Comparison of ENCODE assay signal across 24 cellular contexts in genomic region chr10:63770523-63770922, GRCh38.
"Had no signal": no experiment of that assay in that cellular context is flagged by ENCODE, and none has a peak within 500 bp of the region (broad histone marks: within the 10 kb centered on the region; RNA-seq: fewer than 3 reads in every experiment).

No MANE protein-coding gene starts in this region.

- DNase-seq: activated B cell treated with CpG ODN at 0.5 μM for 24 hours; activated CD4-positive, alpha-beta T cell treated with anti-CD3 and anti-CD28 coated beads for 36 hours; activated CD4-positive, alpha-beta T cell treated with anti-CD3 and anti-CD28 coated beads, Interleukin-2, amount 50 U/mL, for 4 hours; activated CD8-positive, alpha-beta memory T cell treated with anti-CD3 and anti-CD28 coated beads, Interleukin-2, amount 50 U/mL, for 48 hours; activated naive CD4-positive, alpha-beta T cell treated with Interleukin-2 at 50 U/mL for 16 hours; activated naive CD8-positive, alpha-beta T cell treated with anti-CD3 and anti-CD28 coated beads for 36 hours; activated T-cell treated with anti-CD3 and anti-CD28 coated beads, Interleukin-2, amount 50 U/mL, for 48 hours; cerebellar nuclear complex; heart left ventricle; left colon; lower lobe of right lung; mesendoderm; mucosa of descending colon; small intestine; stimulated activated CD4-positive, alpha-beta T cell treated with anti-CD3 and anti-CD28 coated beads, Interleukin-15, amount 100 ng/mL, for 24 hours; stomach; T1000; transverse colon had no signal

- H3K27me3 ChIP-seq: heart left ventricle, stomach, suprapubic skin, transverse colon had no signal

- H3K36me3 ChIP-seq: heart left ventricle, lower lobe of right lung, stomach, suprapubic skin, transverse colon had no signal

- H3K27ac Mint-ChIP-seq: activated B cell treated with CpG ODN at 0.5 μM for 24 hours; activated CD4-positive, alpha-beta T cell treated with anti-CD3 and anti-CD28 coated beads for 36 hours; activated naive CD8-positive, alpha-beta T cell treated with anti-CD3 and anti-CD28 coated beads for 36 hours; stimulated activated memory B cell treated with anti-CD40 and anti-IgM and Interleukin-4, amounts not matched to agents 10 μg/mL and 1 μg/mL and 100 μg/mL, for 72 hours had no signal

- H3K27me3 Mint-ChIP-seq: stimulated activated memory B cell treated with anti-CD40 and anti-IgM and Interleukin-4, amounts not matched to agents 10 μg/mL and 1 μg/mL and 100 μg/mL, for 72 hours had no signal

- H3K9me3 Mint-ChIP-seq: activated B cell treated with CpG ODN at 0.5 μM for 24 hours; activated naive CD8-positive, alpha-beta T cell treated with anti-CD3 and anti-CD28 coated beads for 36 hours; neural crest cell; stimulated activated memory B cell treated with anti-CD40 and anti-IgM and Interleukin-4, amounts not matched to agents 10 μg/mL and 1 μg/mL and 100 μg/mL, for 72 hours had no signal

- H3K9me3 ChIP-seq: heart left ventricle, lower lobe of right lung, mucosa of descending colon, stomach, suprapubic skin, transverse colon had no signal

- H3K4me3 Mint-ChIP-seq: activated B cell treated with CpG ODN at 0.5 μM for 24 hours; activated CD4-positive, alpha-beta T cell treated with anti-CD3 and anti-CD28 coated beads for 36 hours; activated naive CD8-positive, alpha-beta T cell treated with anti-CD3 and anti-CD28 coated beads for 36 hours; neural crest cell; stimulated activated memory B cell treated with anti-CD40 and anti-IgM and Interleukin-4, amounts not matched to agents 10 μg/mL and 1 μg/mL and 100 μg/mL, for 72 hours had no signal

- H3K4me1 Mint-ChIP-seq: activated B cell treated with CpG ODN at 0.5 μM for 24 hours; activated CD4-positive, alpha-beta T cell treated with anti-CD3 and anti-CD28 coated beads for 36 hours; activated naive CD8-positive, alpha-beta T cell treated with anti-CD3 and anti-CD28 coated beads for 36 hours had no signal

- H3K27ac ChIP-seq: coronary artery, epithelial cell of prostate, heart left ventricle, lower lobe of right lung, stomach, suprapubic skin, transverse colon had no signal

- H3K4me3 ChIP-seq: coronary artery, heart left ventricle, lower lobe of right lung, mucosa of descending colon, stomach, suprapubic skin, transverse colon had no signal

- H3K36me3 Mint-ChIP-seq: activated naive CD8-positive, alpha-beta T cell treated with anti-CD3 and anti-CD28 coated beads for 36 hours; stimulated activated memory B cell treated with anti-CD40 and anti-IgM and Interleukin-4, amounts not matched to agents 10 μg/mL and 1 μg/mL and 100 μg/mL, for 72 hours had no signal

- ATAC-seq: activated CD4-positive, alpha-beta T cell treated with anti-CD3 and anti-CD28 coated beads for 36 hours; heart left ventricle; left colon; lower lobe of right lung; mucosa of descending colon; sciatic nerve; stimulated activated memory B cell treated with anti-CD40 and anti-IgM and Interleukin-4, amounts not matched to agents 10 μg/mL and 1 μg/mL and 100 μg/mL, for 72 hours had no signal
